Comparison of ENCODE assay signal across 8 cellular contexts in genomic region chr11:72225411-72225951, GRCh38. TPM values are rescaled to one million over a fixed set of nuclear protein-coding genes. Genes with fewer than 3 reads are reported as not detected.
A peak's percentile ranks its signal among the peaks of the same experiment; 100 is the strongest.
DNase-seq lines count a peak whose midpoint lies in the region; ATAC-seq and TF ChIP-seq lines count a peak whose summit lies in the region.

No MANE protein-coding gene starts in this region.

- peak overlapping the region; percentile 100 for H3K4me2 ChIP-seq in fibroblast of lung (ENCODE audit: extremely low read depth, insufficient read depth, low read length)

- peaks cover 31% of the 10 kb centered on the region for H3K79me2 ChIP-seq in fibroblast of lung (ENCODE audit: control insufficient read depth, insufficient read depth, low read length)

- no peak for TF ChIP-seq EP300 in sigmoid colon (IDR thresholded peaks at IDR 0.05)

- H3K4me3 ChIP-seq in WERI-Rb-1 (ENCODE audit: low read depth, low read length) (peak overlapping the region; percentile 87), fibroblast of lung (replicated peaks in 1 of 4; ENCODE audit: control extremely low read depth in 1 of 4, insufficient read depth in 1 of 4, low read depth in 3 of 4, low read length in 4 of 4) (peak overlapping the region; percentile 79 to 96 (median 86)), sigmoid colon (peak overlapping the region; percentile 65 to 91 (median 80))

- TF ChIP-seq CTCF in WERI-Rb-1 (IDR thresholded peaks at IDR 0.05; ENCODE audit: low read depth, low read length) (no peak), fibroblast of lung (conservative IDR thresholded peaks at IDR 0.05 in 1 of 2, IDR thresholded peaks at IDR 0.05 in 1 of 2; ENCODE audit: low read depth in 1 of 2, low read length in 2 of 2) (no peak), sigmoid colon (IDR thresholded peaks at IDR 0.05) (no peak)

- no peak overlapping the region for H2AFZ ChIP-seq in fibroblast of lung (ENCODE audit: low read length)

- intact Hi-C loops in sigmoid colon (cut with DNase I): loop anchor here (1.0 kb wide), 1 partner anchor 13 kb away; no protein-coding TSS in a partner anchor

- peak overlapping the region; percentile 97 for H3K27ac ChIP-seq in WERI-Rb-1
- peak overlapping the region; percentile 43 for H3K27ac ChIP-seq in fibroblast of lung (ENCODE audit: insufficient read depth, low read length)
- H3K27ac ChIP-seq in sigmoid colon: peak overlapping the region; percentile 95 to 99 (median 98)

- H3K27me3 ChIP-seq in WERI-Rb-1 (ENCODE audit: insufficient read depth, low read depth, severe bottlenecking): no peaks in the 10 kb centered on the region
- no peaks in the 10 kb centered on the region for H3K27me3 ChIP-seq in fibroblast of lung (ENCODE audit: control insufficient read depth, insufficient read depth, low read length)
- no peaks in the 10 kb centered on the region for H3K27me3 ChIP-seq in sigmoid colon

- TF ChIP-seq POLR2A in sigmoid colon (IDR thresholded peaks at IDR 0.05): no peak

- H3K4me1 ChIP-seq in fibroblast of lung (ENCODE audit: control insufficient read depth, extremely low read depth, insufficient read depth, low read length): peaks cover 10% of the 10 kb centered on the region
- peaks cover 2 to 49% (median 43%) of the 10 kb centered on the region in 4 donors for H3K4me1 ChIP-seq in sigmoid colon

- H3K36me3 ChIP-seq in WERI-Rb-1 (peaks cover 44% of the 10 kb centered on the region), fibroblast of lung (ENCODE audit: control insufficient read depth, insufficient read depth, low read length) (peaks cover 27% of the 10 kb centered on the region), sigmoid colon (peaks cover 21 to 35% (median 25%) of the 10 kb centered on the region in 4 donors)

- WGBS in sigmoid colon, 2 donors: 13 to 18% methylated on average over 11 of the region's 11 CpGs

- H3K9me3 ChIP-seq in WERI-Rb-1 (ENCODE audit: severe bottlenecking): no peaks in the 10 kb centered on the region
- no peaks in the 10 kb centered on the region for H3K9me3 ChIP-seq in fibroblast of lung (ENCODE audit: control insufficient read depth, insufficient read depth, low read depth, low read length)
- no peaks in the 10 kb centered on the region for H3K9me3 ChIP-seq in sigmoid colon

- H3K9ac ChIP-seq in fibroblast of lung (ENCODE audit: insufficient read depth, low read length): peak overlapping the region; percentile 67

- H4K20me1 ChIP-seq in fibroblast of lung (ENCODE audit: control insufficient read depth, extremely low read depth, insufficient read depth, low read length): peaks cover 2% of the 10 kb centered on the region

- ATAC-seq in HG03039 (IDR thresholded peaks at IDR 0.05; ENCODE audit: unreplicated experiment) (no peak), HG03095 (IDR thresholded peaks at IDR 0.05; ENCODE audit: unreplicated experiment) (no peak)

- DNase-seq in activated naive CD4-positive, alpha-beta T cell treated with Interleukin-2 at 50 U/mL for 16 hours: peak; percentile 44
- DNase-seq in activated naive CD4-positive, alpha-beta T cell treated with anti-CD3 and anti-CD28 coated beads, Interleukin-2, amount 50 U/mL, for 16 hours: no peak
- DNase-seq in WERI-Rb-1 (no peak), fibroblast of lung (ENCODE audit: low read depth in 2 of 2) (no peak), sigmoid colon (peak; percentile 64), NCI-H1694 (lab: John Stamatoyannopoulos, UW) (no peak)

RNA-seq across cellular contexts. Expression of gene INPPL1, which starts 0.9 kb away (rescaled TPM):
- total RNA-seq in fibroblast of lung (62.9 and 102 TPM in 2 replicates), sigmoid colon (100 to 1,000 TPM in 1 of 4 donors, 10 to 100 TPM in 3; 66.6 to 195 (median 77.5) TPM)
- polyA plus RNA-seq in fibroblast of lung (60.3 and 76.9 TPM in 2 replicates), sigmoid colon (10 to 100 TPM; 30.0 to 96.5 (median 32.6) TPM)
- polyA plus RNA-seq in fibroblast of lung (2012): 45.6 and 57.1 TPM in 2 replicates
- polyA minus RNA-seq in fibroblast of lung (ENCODE audit: low replicate concordance): 152 and 169 TPM in 2 replicates

RNA-seq across cellular contexts. Expression of gene FOLR2, which starts 8.9 kb away (rescaled TPM):
- total RNA-seq in fibroblast of lung: not detected in 2 replicates
- not detected in 2 replicates for polyA plus RNA-seq in fibroblast of lung
- not detected in 2 replicates for polyA plus RNA-seq in fibroblast of lung (2012)
- not detected in 2 replicates for polyA minus RNA-seq in fibroblast of lung (ENCODE audit: low replicate concordance)
- total RNA-seq in sigmoid colon: 10 to 100 TPM; 14.7 to 61.7 (median 42.9) TPM
- polyA plus RNA-seq in sigmoid colon: 10 to 100 TPM; 14.1 to 27.0 (median 17.4) TPM

RNA-seq across cellular contexts. Expression of gene PHOX2A, which starts 18.5 kb away (rescaled TPM):
- total RNA-seq in fibroblast of lung (not detected in 2 replicates), sigmoid colon (1 to 10 TPM in 1 of 4 donors, under 1 TPM in 2, not detected in 1; 0.41 to 2.9 (median 0.82) TPM)
- polyA plus RNA-seq in fibroblast of lung (not detected in 2 replicates), sigmoid colon (1 to 10 TPM in 1 of 3 donors, not detected in 2; 1.7 TPM)
- not detected in 2 replicates for polyA plus RNA-seq in fibroblast of lung (2012)
- polyA minus RNA-seq in fibroblast of lung (ENCODE audit: low replicate concordance): not detected in 2 replicates

RNA-seq across cellular contexts. Expression of gene FOLR1, which starts 33.5 kb away (rescaled TPM):
- not detected in 2 replicates for total RNA-seq in fibroblast of lung
- polyA plus RNA-seq in fibroblast of lung: 0.14 and 0.15 TPM in 2 replicates
- 0.22 and 0.28 TPM in 2 replicates for polyA plus RNA-seq in fibroblast of lung (2012)
- polyA minus RNA-seq in fibroblast of lung (ENCODE audit: low replicate concordance): not detected in 2 replicates
- total RNA-seq in sigmoid colon: under 1 TPM in 1 of 4 donors, not detected in 3; 0.71 TPM
- polyA plus RNA-seq in sigmoid colon: under 1 TPM in 1 of 3 donors, not detected in 2; 0.15 TPM

Comparison
In these comparisons a context has a peak if more than half of its experiments do, and no peak if none do; other contexts are left out.
1. DNase-seq: peak in activated naive CD4-positive, alpha-beta T cell treated with Interleukin-2 at 50 U/mL for 16 hours (single experiment) and sigmoid colon (single experiment); none in activated naive CD4-positive, alpha-beta T cell treated with anti-CD3 and anti-CD28 coated beads, Interleukin-2, amount 50 U/mL, for 16 hours (single experiment), WERI-Rb-1 (single experiment), fibroblast of lung (0 of 2) and NCI-H1694 (single experiment).
2. H3K27ac ChIP-seq: peak in every context shown above with its lines; median percentile 98 in sigmoid colon; 97 in WERI-Rb-1; 43 in fibroblast of lung.
3. RNA of gene FOLR2, which starts 8.9 kb away (total RNA-seq): 14.7 to 61.7 TPM in sigmoid colon; not detected in fibroblast of lung; every median in the first group is over 10 times any median in the second.
4. Peak in every context shown above with its lines, with median percentiles within 50 percentile points of each other: H3K4me3 ChIP-seq.